ENCODE assay signal across 2 cellular contexts in the genomic region with DNA sequence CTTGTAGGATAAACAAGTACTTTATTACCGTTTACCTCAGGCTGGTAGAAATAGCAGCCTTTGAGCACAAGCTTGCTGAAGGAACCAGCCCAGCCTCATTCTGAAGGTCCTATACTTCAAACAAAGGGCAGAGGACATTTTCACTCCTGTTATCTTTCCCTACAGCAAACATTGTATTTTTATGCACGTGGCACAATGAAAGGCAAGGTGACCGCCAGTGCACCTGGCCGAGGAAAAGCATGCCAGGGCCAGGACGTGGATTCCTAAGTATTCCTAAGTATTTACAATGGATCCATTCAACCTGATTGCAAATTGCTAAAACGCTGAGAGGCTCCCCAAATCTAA.
A peak's percentile ranks its signal among the peaks of the same experiment; 100 is the strongest.
TF ChIP-seq lines count a peak whose summit lies in the region.

No MANE protein-coding gene starts in this region.

TF ChIP-seq in H1, 55 proteins besides CTCF, POLR2A, EP300 and RAD21:
- no peak for TF ChIP-seq NRF1 (IDR thresholded peaks at IDR 0.05; ENCODE audit: low read depth, low read length)
- no peak for TF ChIP-seq SUZ12 (IDR thresholded peaks at IDR 0.05; ENCODE audit: low read length)
- no peak for TF ChIP-seq MAFK (IDR thresholded peaks at IDR 0.05; ENCODE audit: low read depth, low read length)
- TF ChIP-seq, protein P1, sequence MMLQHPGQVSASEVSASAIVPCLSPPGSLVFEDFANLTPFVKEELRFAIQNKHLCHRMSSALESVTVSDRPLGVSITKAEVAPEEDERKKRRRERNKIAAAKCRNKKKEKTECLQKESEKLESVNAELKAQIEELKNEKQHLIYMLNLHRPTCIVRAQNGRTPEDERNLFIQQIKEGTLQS (IDR thresholded peaks at IDR 0.05; ENCODE audit: insufficient read depth, low read depth, low read length) = no peak
- TF ChIP-seq KDM1A (IDR thresholded peaks at IDR 0.05; ENCODE audit: borderline replicate concordance, low read length) = no peak
- no peak for TF ChIP-seq CEBPB (IDR thresholded peaks at IDR 0.05; ENCODE audit: low read depth, low read length)
- TF ChIP-seq TEAD4 (IDR thresholded peaks at IDR 0.05; ENCODE audit: low read depth, low read length) = no peak
- no peak for TF ChIP-seq ASH2L (IDR thresholded peaks at IDR 0.05; ENCODE audit: low read length)
- TF ChIP-seq KDM4A (IDR thresholded peaks at IDR 0.05; ENCODE audit: low read depth, low read length, severe bottlenecking) = no peak
- no peak for TF ChIP-seq POLR2AphosphoS5 (IDR thresholded peaks at IDR 0.05; ENCODE audit: low read depth, low read length)
- TF ChIP-seq FOSL1 (IDR thresholded peaks at IDR 0.05; ENCODE audit: insufficient read depth, low read depth, low read length) = no peak
- no peak for TF ChIP-seq EGR1 (IDR thresholded peaks at IDR 0.05; ENCODE audit: borderline replicate concordance, low read depth, low read length)
- no peak for TF ChIP-seq SIN3A (conservative IDR thresholded peaks at IDR 0.05 in 1 of 2, IDR thresholded peaks at IDR 0.05 in 1 of 2; ENCODE audit: low read depth in 1 of 2, low read length in 2 of 2)
- no peak for TF ChIP-seq TAF1 (IDR thresholded peaks at IDR 0.05; ENCODE audit: low read depth, low read length)
- TF ChIP-seq BRCA1 (IDR thresholded peaks at IDR 0.05; ENCODE audit: low read depth, low read length) = no peak
- TF ChIP-seq RXRA (IDR thresholded peaks at IDR 0.05; ENCODE audit: insufficient read depth, low read depth, low read length) = no peak

TF ChIP-seq in HepG2, 621 proteins besides CTCF, POLR2A, EP300 and RAD21:
- TF ChIP-seq, protein P2, sequence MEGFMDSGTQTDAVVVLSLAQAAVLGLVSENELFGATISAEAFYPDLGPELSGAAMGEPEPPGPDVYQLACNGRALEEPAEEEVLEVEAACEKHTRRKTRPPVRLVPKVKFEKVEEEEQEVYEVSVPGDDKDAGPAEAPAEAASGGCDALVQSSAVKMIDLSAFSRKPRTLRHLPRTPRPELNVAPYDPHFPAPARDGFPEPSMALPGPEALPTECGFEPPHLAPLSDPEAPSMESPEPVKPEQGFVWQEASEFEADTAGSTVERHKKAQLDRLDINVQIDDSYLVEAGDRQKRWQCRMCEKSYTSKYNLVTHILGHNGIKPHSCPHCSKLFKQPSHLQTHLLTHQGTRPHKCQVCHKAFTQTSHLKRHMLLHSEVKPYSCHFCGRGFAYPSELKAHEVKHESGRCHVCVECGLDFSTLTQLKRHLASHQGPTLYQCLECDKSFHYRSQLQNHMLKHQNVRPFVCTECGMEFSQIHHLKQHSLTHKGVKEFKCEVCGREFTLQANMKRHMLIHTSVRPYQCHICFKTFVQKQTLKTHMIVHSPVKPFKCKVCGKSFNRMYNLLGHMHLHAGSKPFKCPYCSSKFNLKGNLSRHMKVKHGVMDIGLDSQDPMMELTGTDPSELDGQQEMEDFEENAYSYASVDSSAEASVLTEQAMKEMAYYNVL (CRISPR knock-in tag; IDR thresholded peaks at IDR 0.05; ENCODE audit: borderline replicate concordance) = no peak
- no peak for TF ChIP-seq ZNF724P (CRISPR knock-in tag; IDR thresholded peaks at IDR 0.05; ENCODE audit: borderline replicate concordance)
- no peak for TF ChIP-seq ZBTB7A (CRISPR knock-in tag; IDR thresholded peaks at IDR 0.05)
- TF ChIP-seq, protein P3, sequence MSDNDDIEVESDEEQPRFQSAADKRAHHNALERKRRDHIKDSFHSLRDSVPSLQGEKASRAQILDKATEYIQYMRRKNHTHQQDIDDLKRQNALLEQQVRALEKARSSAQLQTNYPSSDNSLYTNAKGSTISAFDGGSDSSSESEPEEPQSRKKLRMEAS (IDR thresholded peaks at IDR 0.05) = peak; percentile 46; the same call in 1 of the 2 replicates
- peak; percentile 52; the same call in 1 of the 2 replicates for TF ChIP-seq SALL1 (CRISPR knock-in tag; IDR thresholded peaks at IDR 0.05)
- TF ChIP-seq TCF7 (IDR thresholded peaks at IDR 0.05; ENCODE audit: low read depth) = peak; percentile 66
- TF ChIP-seq NR2F2 (IDR thresholded peaks at IDR 0.05; ENCODE audit: borderline replicate concordance, low read depth) = 0 out of 2 replicates have a peak, but pooled peaks have one; percentile 29
- no peak for TF ChIP-seq SOX6 (IDR thresholded peaks at IDR 0.05)
- TF ChIP-seq SOX6 (CRISPR knock-in tag; IDR thresholded peaks at IDR 0.05) = peak; percentile 46; the same call in 1 of the 2 replicates
- TF ChIP-seq SOX13 (IDR thresholded peaks at IDR 0.05) = no peak
- TF ChIP-seq SOX13 (CRISPR knock-in tag; conservative IDR thresholded peaks at IDR 0.05 in 1 of 2, IDR thresholded peaks at IDR 0.05 in 1 of 2) = peak in 1 of 2 experiments; percentile 76; a peak in 2 of 4 replicates
- TF ChIP-seq SOX5 (CRISPR knock-in tag; IDR thresholded peaks at IDR 0.05; ENCODE audit: borderline replicate concordance) = peak; percentile 53; the same call in 1 of the 2 replicates
- 0 out of 2 replicates have a peak, but pooled peaks have one; percentile 27 for TF ChIP-seq BCL6 (CRISPR knock-in tag; IDR thresholded peaks at IDR 0.05)
- TF ChIP-seq, protein P4, sequence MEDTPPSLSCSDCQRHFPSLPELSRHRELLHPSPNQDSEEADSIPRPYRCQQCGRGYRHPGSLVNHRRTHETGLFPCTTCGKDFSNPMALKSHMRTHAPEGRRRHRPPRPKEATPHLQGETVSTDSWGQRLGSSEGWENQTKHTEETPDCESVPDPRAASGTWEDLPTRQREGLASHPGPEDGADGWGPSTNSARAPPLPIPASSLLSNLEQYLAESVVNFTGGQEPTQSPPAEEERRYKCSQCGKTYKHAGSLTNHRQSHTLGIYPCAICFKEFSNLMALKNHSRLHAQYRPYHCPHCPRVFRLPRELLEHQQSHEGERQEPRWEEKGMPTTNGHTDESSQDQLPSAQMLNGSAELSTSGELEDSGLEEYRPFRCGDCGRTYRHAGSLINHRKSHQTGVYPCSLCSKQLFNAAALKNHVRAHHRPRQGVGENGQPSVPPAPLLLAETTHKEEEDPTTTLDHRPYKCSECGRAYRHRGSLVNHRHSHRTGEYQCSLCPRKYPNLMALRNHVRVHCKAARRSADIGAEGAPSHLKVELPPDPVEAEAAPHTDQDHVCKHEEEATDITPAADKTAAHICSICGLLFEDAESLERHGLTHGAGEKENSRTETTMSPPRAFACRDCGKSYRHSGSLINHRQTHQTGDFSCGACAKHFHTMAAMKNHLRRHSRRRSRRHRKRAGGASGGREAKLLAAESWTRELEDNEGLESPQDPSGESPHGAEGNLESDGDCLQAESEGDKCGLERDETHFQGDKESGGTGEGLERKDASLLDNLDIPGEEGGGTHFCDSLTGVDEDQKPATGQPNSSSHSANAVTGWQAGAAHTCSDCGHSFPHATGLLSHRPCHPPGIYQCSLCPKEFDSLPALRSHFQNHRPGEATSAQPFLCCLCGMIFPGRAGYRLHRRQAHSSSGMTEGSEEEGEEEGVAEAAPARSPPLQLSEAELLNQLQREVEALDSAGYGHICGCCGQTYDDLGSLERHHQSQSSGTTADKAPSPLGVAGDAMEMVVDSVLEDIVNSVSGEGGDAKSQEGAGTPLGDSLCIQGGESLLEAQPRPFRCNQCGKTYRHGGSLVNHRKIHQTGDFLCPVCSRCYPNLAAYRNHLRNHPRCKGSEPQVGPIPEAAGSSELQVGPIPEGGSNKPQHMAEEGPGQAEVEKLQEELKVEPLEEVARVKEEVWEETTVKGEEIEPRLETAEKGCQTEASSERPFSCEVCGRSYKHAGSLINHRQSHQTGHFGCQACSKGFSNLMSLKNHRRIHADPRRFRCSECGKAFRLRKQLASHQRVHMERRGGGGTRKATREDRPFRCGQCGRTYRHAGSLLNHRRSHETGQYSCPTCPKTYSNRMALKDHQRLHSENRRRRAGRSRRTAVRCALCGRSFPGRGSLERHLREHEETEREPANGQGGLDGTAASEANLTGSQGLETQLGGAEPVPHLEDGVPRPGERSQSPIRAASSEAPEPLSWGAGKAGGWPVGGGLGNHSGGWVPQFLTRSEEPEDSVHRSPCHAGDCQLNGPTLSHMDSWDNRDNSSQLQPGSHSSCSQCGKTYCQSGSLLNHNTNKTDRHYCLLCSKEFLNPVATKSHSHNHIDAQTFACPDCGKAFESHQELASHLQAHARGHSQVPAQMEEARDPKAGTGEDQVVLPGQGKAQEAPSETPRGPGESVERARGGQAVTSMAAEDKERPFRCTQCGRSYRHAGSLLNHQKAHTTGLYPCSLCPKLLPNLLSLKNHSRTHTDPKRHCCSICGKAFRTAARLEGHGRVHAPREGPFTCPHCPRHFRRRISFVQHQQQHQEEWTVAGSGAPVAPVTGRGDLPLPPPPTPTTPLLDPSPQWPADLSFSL (CRISPR knock-in tag; IDR thresholded peaks at IDR 0.05) = no peak
- TF ChIP-seq ZBTB20 (CRISPR knock-in tag; IDR thresholded peaks at IDR 0.05; ENCODE audit: borderline replicate concordance, low read depth) = no peak
- no peak for TF ChIP-seq ZNF556 (CRISPR knock-in tag; IDR thresholded peaks at IDR 0.05; ENCODE audit: borderline replicate concordance)
- TF ChIP-seq MED1 (CRISPR knock-in tag; IDR thresholded peaks at IDR 0.05) = no peak
- no peak for TF ChIP-seq NFATC3 (CRISPR knock-in tag; IDR thresholded peaks at IDR 0.05)
- TF ChIP-seq NCOA2 (CRISPR knock-in tag; IDR thresholded peaks at IDR 0.05) = peak; percentile 30; the same call in 1 of the 2 replicates
- peak; percentile 78 for TF ChIP-seq BHLHE40 (IDR thresholded peaks at IDR 0.05; ENCODE audit: low read length)
- no peak for TF ChIP-seq KLF13 (CRISPR knock-in tag; IDR thresholded peaks at IDR 0.05)
TF ChIP-seq in HepG2: peak in this region for 10.
